Comparison of ENCODE assay signal across 22 cellular contexts in the genomic region with DNA sequence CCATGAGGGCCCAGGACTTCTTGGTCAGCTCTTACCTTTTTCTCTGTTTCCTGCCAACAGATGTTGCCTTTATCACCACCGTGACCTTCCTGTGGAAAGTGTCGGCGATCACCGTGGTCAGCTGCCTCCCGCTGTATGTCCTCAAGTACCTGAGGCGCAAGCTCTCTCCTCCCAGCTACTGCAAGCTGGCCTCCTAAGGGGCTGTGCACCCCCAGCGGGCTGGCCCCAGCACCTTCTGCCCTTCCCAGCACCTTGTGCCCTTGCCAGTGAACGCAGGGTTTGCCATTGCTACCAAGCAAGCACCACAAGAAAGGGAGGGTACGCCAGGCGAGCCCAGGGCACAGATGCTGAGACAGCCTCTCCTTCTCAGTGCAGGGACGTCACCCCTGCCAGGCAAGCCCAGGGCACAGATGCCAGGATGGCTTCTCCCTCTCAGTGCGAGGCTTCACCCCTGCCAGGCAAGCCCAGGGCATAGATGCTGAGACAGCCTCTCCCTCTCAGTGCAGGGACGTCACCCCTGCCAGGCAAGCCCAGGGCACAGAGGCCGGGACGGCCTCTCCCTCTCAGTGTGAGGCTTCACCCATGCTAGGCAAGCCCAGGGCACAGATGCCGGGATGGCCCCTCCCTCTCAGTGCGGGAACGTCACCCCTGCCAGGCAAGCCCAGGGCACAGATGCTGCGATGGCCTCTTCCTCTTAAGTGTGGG. TPM values are rescaled to one million over a fixed set of nuclear protein-coding genes. Genes with fewer than 3 reads are reported as not detected.
A peak's percentile ranks its signal among the peaks of the same experiment; 100 is the strongest.
DNase-seq lines count a peak whose midpoint lies in the region; ATAC-seq and TF ChIP-seq lines count a peak whose summit lies in the region.
"Had no signal": no experiment of that assay in that cellular context is flagged by ENCODE, and none has a peak within 500 bp of the region (broad histone marks: within the 10 kb centered on the region; RNA-seq: fewer than 3 reads in every experiment).

No MANE protein-coding gene starts in this region.

- H3K27ac Mint-ChIP-seq in H9 = 0 out of 7 replicates have a peak overlapping the region, but pooled peaks of 2 of the 3 experiments have one; percentile 14 to 59
- H3K27ac Mint-ChIP-seq in T-helper 17 cell = peak overlapping the region; percentile 51
- H3K27ac Mint-ChIP-seq: B cell; CD4-positive, CD25-positive, alpha-beta regulatory T cell had no signal

- H2BK5ac ChIP-seq in H9 (ENCODE audit: insufficient read length, low read length) = no peak overlapping the region

- H4K20me1 ChIP-seq in H9 (ENCODE audit: control insufficient read depth, insufficient read depth, insufficient read length) = no peaks in the 10 kb centered on the region

- H3K4me3 ChIP-seq in spleen = no peak overlapping the region
- H3K4me3 ChIP-seq: GM23248, MG63, Peyer's patch had no signal

- no peak overlapping the region for H2BK15ac ChIP-seq in H9 (ENCODE audit: low read depth, low read length)

- intact Hi-C loops in spleen (cut with DNase I; ENCODE audit: low total_unique reads) = no loop called here

- H3K9me3 ChIP-seq in H9 (ENCODE audit: control insufficient read depth, low read depth, low read length) = no peaks in the 10 kb centered on the region
- H3K9me3 ChIP-seq in T-helper 17 cell (ENCODE audit: control insufficient read depth, low read length, poor library complexity, severe bottlenecking) = no peaks in the 10 kb centered on the region
- H3K9me3 ChIP-seq in spleen = no peaks in the 10 kb centered on the region
- H3K9me3 ChIP-seq: Caco-2, MG63, Peyer's patch had no signal

- H3K27me3 Mint-ChIP-seq in H9 (ENCODE audit: low read depth) = peaks cover 2% of the 10 kb centered on the region; the same call in 1 of the 2 replicates
- H3K27me3 Mint-ChIP-seq in T-helper 17 cell = no peaks in the 10 kb centered on the region
- H3K27me3 Mint-ChIP-seq: B cell; CD4-positive, CD25-positive, alpha-beta regulatory T cell had no signal

- H2BK120ac ChIP-seq in H9 (ENCODE audit: low read depth, low read length, poor library complexity, severe bottlenecking) = no peak overlapping the region

- H3K27me3 ChIP-seq in H9 (ENCODE audit: insufficient read depth, low read length) (no peaks in the 10 kb centered on the region), layer of hippocampus (ENCODE audit: control insufficient read depth, insufficient read depth, low read length) (no peaks in the 10 kb centered on the region), spleen (replicated peaks in 1 of 7) (no peaks in the 10 kb centered on the region)
- H3K27me3 ChIP-seq: MG63, Peyer's patch had no signal

- H3K4me2 ChIP-seq in H9 (ENCODE audit: insufficient read depth, insufficient read length, low read length) = no peak overlapping the region
- H3K4me2 ChIP-seq: KMS-11 had no signal

- no peaks in the 10 kb centered on the region for H3K79me1 ChIP-seq in H9 (ENCODE audit: insufficient read depth, low read depth, low read length, poor library complexity, severe bottlenecking)

- no peak overlapping the region for H3T11ph ChIP-seq in H9 (ENCODE audit: low read length)

- no peaks in the 10 kb centered on the region for H3K79me2 ChIP-seq in H9 (ENCODE audit: insufficient read depth, low read length)

- no peak overlapping the region for H3K14ac ChIP-seq in H9 (ENCODE audit: insufficient read depth, low read length)

- H3K36me3 ChIP-seq in spleen = peaks cover 0 to 67% (median 18%) of the 10 kb centered on the region in 6 donors
- H3K36me3 ChIP-seq: MG63 had no signal

- no CpG with 5 or more reads among the region's 19 CpGs for WGBS in H9 (ENCODE audit: extremely low coverage, insufficient read length, low lambda C conversion rate)
- 83 to 92% (median 89%) methylated on average over 9 to 19 of the region's 19 CpGs for WGBS in spleen, 5 donors

- H3K4me3 Mint-ChIP-seq in H9 (no peak overlapping the region), T-helper 17 cell (no peak overlapping the region)
- H3K4me3 Mint-ChIP-seq: B cell; CD4-positive, CD25-positive, alpha-beta regulatory T cell had no signal

- TF ChIP-seq CTCF in H9 (conservative IDR thresholded peaks at IDR 0.05) (no peak), spleen (IDR thresholded peaks at IDR 0.05 in 8 of 11, conservative IDR thresholded peaks at IDR 0.05 in 3 of 11) (no peak)

- no peak overlapping the region for H4K91ac ChIP-seq in H9 (ENCODE audit: insufficient read length, low read depth, low read length)

- no peak overlapping the region for H2AK5ac ChIP-seq in H9 (ENCODE audit: insufficient read length, low read length)

- no peak overlapping the region for H3K18ac ChIP-seq in H9 (ENCODE audit: insufficient read length, low read depth, low read length)

- H3K23ac ChIP-seq in H9 (ENCODE audit: insufficient read length, low read depth, low read length) = no peak overlapping the region

- no peak overlapping the region for H2BK12ac ChIP-seq in H9 (ENCODE audit: insufficient read length, low read depth, low read length)

- no peak overlapping the region for H4K8ac ChIP-seq in H9 (replicated peaks; ENCODE audit: insufficient read length, low read depth, low read length)

- peaks cover 3 to 4% (median 4%) of the 10 kb centered on the region in 3 experiments; a peak in 4 of 7 replicates for H3K36me3 Mint-ChIP-seq in H9 (ENCODE audit: insufficient read depth in 1 of 3, low read depth in 3 of 3)
- peaks cover 2% of the 10 kb centered on the region for H3K36me3 Mint-ChIP-seq in T-helper 17 cell (ENCODE audit: low read depth)

- TF ChIP-seq POLR2A in spleen (IDR thresholded peaks at IDR 0.05) = no peak

- DNase-seq in H9 (peak; percentile 21), T-helper 17 cell (no peak), spleen (peak; percentile 74), HUDEP-2 (lab: John Stamatoyannopoulos, UW; ENCODE audit: unreplicated experiment in 76 of 76) (no peak), globus pallidus (ENCODE audit: low spot score) (no peak)
- DNase-seq in stimulated activated CD4-positive, alpha-beta T cell treated with anti-CD3 and anti-CD28 coated beads, Interleukin-1b, Interleukin-23, amount 100 ng/mL, for 48 hours = no peak
- DNase-seq: Caco-2; CD4-positive, CD25-positive, alpha-beta regulatory T cell; DMS153; GM23248; MG63; NCI-H1092 treated with DMSO at 0.1 percent for 48 hours; NCI-H1694; NCI-H2107; NCI-H226; NCI-H524 treated with DMSO at 0.1 percent for 48 hours; SHP77 treated with DMSO at 0.1 percent for 48 hours had no signal

- H3K4me1 Mint-ChIP-seq in H9 (peaks cover 10 to 17% of the 10 kb centered on the region in 2 experiments), T-helper 17 cell (peaks cover 8% of the 10 kb centered on the region)

- no peak for ATAC-seq in T-helper 17 cell
- ATAC-seq: HepG2 had no signal

- H3K27ac ChIP-seq in H9 (ENCODE audit: insufficient read length, low read depth, low read length) (no peak overlapping the region), layer of hippocampus (ENCODE audit: low read depth, low read length) (peak overlapping the region; percentile 65), spleen (no peak overlapping the region)
- H3K27ac ChIP-seq: GM23248, KMS-11, Peyer's patch had no signal

- H2AFZ ChIP-seq in H9 (ENCODE audit: low read length) = no peak overlapping the region
- H2AFZ ChIP-seq: GM23248 had no signal

- no peak overlapping the region for H3K9ac ChIP-seq in H9 (ENCODE audit: extremely low read depth, insufficient read length, low read length)
- H3K9ac ChIP-seq: GM23248, KMS-11 had no signal

- no peak overlapping the region for H3K56ac ChIP-seq in H9 (ENCODE audit: insufficient read length, low read depth, low read length)

- no peak overlapping the region for H4K5ac ChIP-seq in H9 (ENCODE audit: insufficient read length, low read depth, low read length)

- H3K4me1 ChIP-seq in H9 (ENCODE audit: insufficient read depth, low read length) (no peaks in the 10 kb centered on the region), spleen (peaks cover 6 to 18% (median 11%) of the 10 kb centered on the region in 6 donors)
- H3K4me1 ChIP-seq: Caco-2 had no signal

- no peak overlapping the region for H2BK20ac ChIP-seq in H9 (ENCODE audit: low read depth, low read length, poor library complexity, severe bottlenecking)

- no peaks in the 10 kb centered on the region for H3K23me2 ChIP-seq in H9 (ENCODE audit: insufficient read length, low read depth, low read length, poor library complexity, severe bottlenecking)

- no peak overlapping the region for H3K4ac ChIP-seq in H9 (ENCODE audit: low read depth, low read length)

- no peaks in the 10 kb centered on the region for H3K9me3 Mint-ChIP-seq in H9

RNA-seq across cellular contexts. Expression of a gene that starts 18.4 kb away (rescaled TPM):
- total RNA-seq in H9 (2021) (5.3 and 5.5 TPM in 2 replicates), T-helper 17 cell (10 to 100 TPM; 73.4 to 77.8 TPM), spleen (10 to 100 TPM; 38.6 to 64.9 (median 56.1) TPM)
- 10 to 100 TPM; 20.7 to 36.4 (median 30.0) TPM for polyA plus RNA-seq in spleen
- total RNA-seq: HepG2 had no signal
- polyA plus RNA-seq: HepG2 had no signal

Comparison
In these comparisons a context has a peak if more than half of its experiments do, and no peak if none do; other contexts are left out.
1. DNase-seq: peak in H9 (single experiment) and spleen (single experiment); none in T-helper 17 cell (0 of 3), HUDEP-2 (0 of 76), globus pallidus (single experiment) and stimulated activated CD4-positive, alpha-beta T cell treated with anti-CD3 and anti-CD28 coated beads, Interleukin-1b, Interleukin-23, amount 100 ng/mL, for 48 hours (single experiment).